In the genomic region with DNA sequence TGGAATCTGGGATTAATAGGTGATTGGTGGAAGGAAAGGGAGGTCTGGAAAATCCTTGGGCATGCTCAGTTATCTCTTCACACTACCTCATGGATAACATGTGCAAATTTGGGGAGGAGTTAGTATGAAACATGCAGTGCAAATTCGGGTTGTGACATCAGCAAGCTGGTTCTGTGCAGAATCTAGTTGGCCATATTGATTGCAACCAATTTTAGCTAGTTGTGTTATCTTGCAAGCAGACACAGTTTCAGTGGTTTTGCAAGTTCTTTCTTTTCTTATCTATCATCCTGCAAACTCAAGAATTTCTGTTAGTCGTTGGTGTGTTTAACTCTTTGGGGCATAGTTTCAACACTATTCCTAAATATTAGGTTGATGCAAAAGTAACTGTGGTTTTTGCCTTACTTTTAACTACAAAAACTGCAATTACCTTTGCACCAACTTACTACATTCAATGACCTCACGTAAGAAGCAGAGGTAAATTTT, we compare ENCODE assay signal across 1 cellular context.
TF ChIP-seq lines count a peak whose summit lies in the region.

No MANE protein-coding gene starts in this region.

TF ChIP-seq in K562, 482 proteins besides CTCF, POLR2A, EP300 and RAD21 (continued from another document and continues in another):
- TF ChIP-seq ZNF584 (CRISPR knock-in tag; IDR thresholded peaks at IDR 0.05; ENCODE audit: low read depth) (0 out of 2 replicates have a peak, but pooled peaks have one; percentile 34), LEF1 (IDR thresholded peaks at IDR 0.05) (peak; percentile 64), CCNT2 (IDR thresholded peaks at IDR 0.05; ENCODE audit: borderline replicate concordance, extremely low read depth, insufficient read length, low read depth, low read length) (peak; percentile 54), ZBTB1 (CRISPR knock-in tag; IDR thresholded peaks at IDR 0.05; ENCODE audit: borderline replicate concordance, low read depth) (no peak), MYC (IDR thresholded peaks at IDR 0.05; ENCODE audit: low read depth, low read length) (peak; percentile 65; the same call in 1 of the 2 replicates), MYC (CRISPR knock-in tag; IDR thresholded peaks at IDR 0.05; ENCODE audit: borderline replicate concordance, low read depth) (no peak), GTF2F1 (IDR thresholded peaks at IDR 0.05; ENCODE audit: low read depth, low read length) (no peak), SIX5 (IDR thresholded peaks at IDR 0.05; ENCODE audit: borderline replicate concordance in 1 of 2, insufficient read depth in 1 of 2, low read depth in 1 of 2, low read length in 2 of 2) (no peak), CREM (IDR thresholded peaks at IDR 0.05; ENCODE audit: low read depth) (peak; percentile 82), RBM34 (IDR thresholded peaks at IDR 0.05; ENCODE audit: borderline replicate concordance, insufficient read depth, low read length) (no peak), ZKSCAN8 (CRISPR knock-in tag; IDR thresholded peaks at IDR 0.05) (no peak; the same call in 1 of the 2 replicates), POLR2AphosphoS2 (IDR thresholded peaks at IDR 0.05; ENCODE audit: low read length) (no peak), CC2D1A (IDR thresholded peaks at IDR 0.05) (peak; percentile 22; the same call in 1 of the 2 replicates), GTF2A2 (tag; IDR thresholded peaks at IDR 0.05) (no peak), CBFA2T3 (IDR thresholded peaks at IDR 0.05) (peak; percentile 95), FOXA3 (CRISPR knock-in tag; conservative IDR thresholded peaks at IDR 0.05 in 1 of 2, IDR thresholded peaks at IDR 0.05 in 1 of 2) (peak; percentile 29 to 67; a peak in 1 of 4 replicates), HIVEP1 (CRISPR knock-in tag; IDR thresholded peaks at IDR 0.05) (no peak), KDM4B (IDR thresholded peaks at IDR 0.05; ENCODE audit: borderline replicate concordance in 2 of 2, low read depth in 1 of 2) (no peak), TFAM (CRISPR knock-in tag; conservative IDR thresholded peaks at IDR 0.05) (no peak), HNRNPK (IDR thresholded peaks at IDR 0.05; ENCODE audit: low read depth, low read length, poor library complexity, severe bottlenecking) (no peak), GATA2 (CRISPR knock-in tag; IDR thresholded peaks at IDR 0.05) (peak; percentile 86), EHMT2 (IDR thresholded peaks at IDR 0.05) (peak; percentile 79; the same call in 1 of the 2 replicates), TCF3 (CRISPR knock-in tag; IDR thresholded peaks at IDR 0.05) (peak; percentile 92), TEAD1 (CRISPR knock-in tag; IDR thresholded peaks at IDR 0.05) (0 out of 4 replicates have a peak, but pooled peaks of 1 of the 2 experiments have one; percentile 49), CAMTA2 (CRISPR knock-in tag; conservative IDR thresholded peaks at IDR 0.05) (no peak), HCFC1 (IDR thresholded peaks at IDR 0.05; ENCODE audit: low read depth, low read length) (no peak), ZNF263 (CRISPR knock-in tag; IDR thresholded peaks at IDR 0.05; ENCODE audit: borderline replicate concordance) (no peak), DMBX1 (CRISPR knock-in tag; IDR thresholded peaks at IDR 0.05; ENCODE audit: borderline replicate concordance) (0 out of 2 replicates have a peak, but pooled peaks have one; percentile 36), ZNF280B (CRISPR knock-in tag; IDR thresholded peaks at IDR 0.05) (no peak), SUPT5H (IDR thresholded peaks at IDR 0.05) (no peak), SMAD4 (CRISPR knock-in tag; conservative IDR thresholded peaks at IDR 0.05) (no peak), MEIS2 (IDR thresholded peaks at IDR 0.05; ENCODE audit: partially characterized antibody) (no peak), ZNF124 (CRISPR knock-in tag; IDR thresholded peaks at IDR 0.05) (no peak), NELFE (IDR thresholded peaks at IDR 0.05; ENCODE audit: insufficient read depth, insufficient read length) (no peak), MECOM (CRISPR knock-in tag; IDR thresholded peaks at IDR 0.05) (no peak), TEAD4 (IDR thresholded peaks at IDR 0.05; ENCODE audit: low read length) (peak; percentile 97), TEAD4 (CRISPR knock-in tag; IDR thresholded peaks at IDR 0.05; ENCODE audit: borderline replicate concordance) (no peak), MEF2D (tag; conservative IDR thresholded peaks at IDR 0.05; ENCODE audit: low read depth) (0 out of 2 replicates have a peak, but pooled peaks have one; percentile 19), ARID3A (IDR thresholded peaks at IDR 0.05; ENCODE audit: borderline replicate concordance, low read depth, low read length) (peak; percentile 20; the same call in 1 of the 2 replicates), E2F3 (CRISPR knock-in tag; IDR thresholded peaks at IDR 0.05) (no peak), PPARD (CRISPR knock-in tag; IDR thresholded peaks at IDR 0.05) (no peak), ZNF197 (CRISPR knock-in tag; IDR thresholded peaks at IDR 0.05; ENCODE audit: low read depth) (no peak), SMARCE1 (IDR thresholded peaks at IDR 0.05) (no peak), KDM1A (IDR thresholded peaks at IDR 0.05) (peak; percentile 14 to 31; a peak in 1 of 4 replicates), SMAD3 (CRISPR knock-in tag; conservative IDR thresholded peaks at IDR 0.05) (no peak), LCOR (CRISPR knock-in tag; IDR thresholded peaks at IDR 0.05) (peak; percentile 87), BRD9 (IDR thresholded peaks at IDR 0.05; ENCODE audit: low read depth, partially characterized antibody) (peak; percentile 19), L3MBTL2 (IDR thresholded peaks at IDR 0.05) (peak; percentile 89), STAT5A (IDR thresholded peaks at IDR 0.05; ENCODE audit: borderline replicate concordance, low read length) (peak; percentile 86), SAFB (IDR thresholded peaks at IDR 0.05; ENCODE audit: borderline replicate concordance, low read depth, low read length) (no peak), ZBED1 (IDR thresholded peaks at IDR 0.05) (no peak), SOX6 (IDR thresholded peaks at IDR 0.05) (peak; percentile 75), SREBF1 (IDR thresholded peaks at IDR 0.05; ENCODE audit: borderline replicate concordance, low read depth, low read length) (no peak), CGGBP1 (CRISPR knock-in tag; IDR thresholded peaks at IDR 0.05) (no peak), SRSF9 (IDR thresholded peaks at IDR 0.05; ENCODE audit: borderline replicate concordance, low read depth, low read length) (no peak), ESRRB (CRISPR knock-in tag; IDR thresholded peaks at IDR 0.05; ENCODE audit: borderline replicate concordance) (no peak), MAFG (tag; conservative IDR thresholded peaks at IDR 0.05) (0 out of 2 replicates have a peak, but pooled peaks have one; percentile 15), ARHGAP35 (IDR thresholded peaks at IDR 0.05; ENCODE audit: partially characterized antibody) (no peak), NFRKB (IDR thresholded peaks at IDR 0.05; ENCODE audit: low read depth) (no peak), ZBTB7A (IDR thresholded peaks at IDR 0.05; ENCODE audit: borderline replicate concordance, control insufficient read depth, low read depth, low read length) (no peak), STAG1 (CRISPR knock-in tag; IDR thresholded peaks at IDR 0.05; ENCODE audit: borderline replicate concordance) (no peak), RBBP5 (IDR thresholded peaks at IDR 0.05; ENCODE audit: borderline replicate concordance, insufficient read depth, low read length, poor library complexity, severe bottlenecking) (peak; percentile 37), PHB (CRISPR knock-in tag; IDR thresholded peaks at IDR 0.05) (no peak), CTBP1 (IDR thresholded peaks at IDR 0.05; ENCODE audit: borderline replicate concordance) (no peak), ZNF583 (CRISPR knock-in tag; IDR thresholded peaks at IDR 0.05) (no peak), NFIC (IDR thresholded peaks at IDR 0.05) (peak; percentile 68), KHSRP (IDR thresholded peaks at IDR 0.05) (no peak), ZNF395 (CRISPR knock-in tag; IDR thresholded peaks at IDR 0.05) (peak; percentile 64; the same call in 1 of the 2 replicates), CREB1 (IDR thresholded peaks at IDR 0.05) (peak; percentile 75; the same call in 1 of the 2 replicates), CREB1 (CRISPR knock-in tag; IDR thresholded peaks at IDR 0.05) (no peak), MTA2 (IDR thresholded peaks at IDR 0.05; ENCODE audit: low read depth) (peak; percentile 84), ZNF23 (CRISPR knock-in tag; IDR thresholded peaks at IDR 0.05) (no peak), TAL1 (IDR thresholded peaks at IDR 0.05) (peak; percentile 90)
- TF ChIP-seq, protein P1, sequence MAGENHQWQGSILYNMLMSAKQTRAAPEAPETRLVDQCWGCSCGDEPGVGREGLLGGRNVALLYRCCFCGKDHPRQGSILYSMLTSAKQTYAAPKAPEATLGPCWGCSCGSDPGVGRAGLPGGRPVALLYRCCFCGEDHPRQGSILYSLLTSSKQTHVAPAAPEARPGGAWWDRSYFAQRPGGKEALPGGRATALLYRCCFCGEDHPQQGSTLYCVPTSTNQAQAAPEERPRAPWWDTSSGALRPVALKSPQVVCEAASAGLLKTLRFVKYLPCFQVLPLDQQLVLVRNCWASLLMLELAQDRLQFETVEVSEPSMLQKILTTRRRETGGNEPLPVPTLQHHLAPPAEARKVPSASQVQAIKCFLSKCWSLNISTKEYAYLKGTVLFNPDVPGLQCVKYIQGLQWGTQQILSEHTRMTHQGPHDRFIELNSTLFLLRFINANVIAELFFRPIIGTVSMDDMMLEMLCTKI (IDR thresholded peaks at IDR 0.05; ENCODE audit: partially characterized antibody) = no peak
- TF ChIP-seq, protein P2, sequence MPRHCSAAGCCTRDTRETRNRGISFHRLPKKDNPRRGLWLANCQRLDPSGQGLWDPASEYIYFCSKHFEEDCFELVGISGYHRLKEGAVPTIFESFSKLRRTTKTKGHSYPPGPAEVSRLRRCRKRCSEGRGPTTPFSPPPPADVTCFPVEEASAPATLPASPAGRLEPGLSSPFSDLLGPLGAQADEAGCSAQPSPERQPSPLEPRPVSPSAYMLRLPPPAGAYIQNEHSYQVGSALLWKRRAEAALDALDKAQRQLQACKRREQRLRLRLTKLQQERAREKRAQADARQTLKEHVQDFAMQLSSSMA (CRISPR knock-in tag; IDR thresholded peaks at IDR 0.05) = no peak
- TF ChIP-seq, protein P3, sequence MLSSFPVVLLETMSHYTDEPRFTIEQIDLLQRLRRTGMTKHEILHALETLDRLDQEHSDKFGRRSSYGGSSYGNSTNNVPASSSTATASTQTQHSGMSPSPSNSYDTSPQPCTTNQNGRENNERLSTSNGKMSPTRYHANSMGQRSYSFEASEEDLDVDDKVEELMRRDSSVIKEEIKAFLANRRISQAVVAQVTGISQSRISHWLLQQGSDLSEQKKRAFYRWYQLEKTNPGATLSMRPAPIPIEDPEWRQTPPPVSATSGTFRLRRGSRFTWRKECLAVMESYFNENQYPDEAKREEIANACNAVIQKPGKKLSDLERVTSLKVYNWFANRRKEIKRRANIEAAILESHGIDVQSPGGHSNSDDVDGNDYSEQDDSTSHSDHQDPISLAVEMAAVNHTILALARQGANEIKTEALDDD (IDR thresholded peaks at IDR 0.05) = peak; percentile 97
- TF ChIP-seq, protein P4, sequence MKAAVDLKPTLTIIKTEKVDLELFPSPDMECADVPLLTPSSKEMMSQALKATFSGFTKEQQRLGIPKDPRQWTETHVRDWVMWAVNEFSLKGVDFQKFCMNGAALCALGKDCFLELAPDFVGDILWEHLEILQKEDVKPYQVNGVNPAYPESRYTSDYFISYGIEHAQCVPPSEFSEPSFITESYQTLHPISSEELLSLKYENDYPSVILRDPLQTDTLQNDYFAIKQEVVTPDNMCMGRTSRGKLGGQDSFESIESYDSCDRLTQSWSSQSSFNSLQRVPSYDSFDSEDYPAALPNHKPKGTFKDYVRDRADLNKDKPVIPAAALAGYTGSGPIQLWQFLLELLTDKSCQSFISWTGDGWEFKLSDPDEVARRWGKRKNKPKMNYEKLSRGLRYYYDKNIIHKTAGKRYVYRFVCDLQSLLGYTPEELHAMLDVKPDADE (conservative IDR thresholded peaks at IDR 0.05; ENCODE audit: control insufficient read depth, low read depth, low read length) = no peak
